In genomic region chr18:717003-717402, GRCh38 we compare ENCODE assay signal across 23 cellular contexts. TPM values are rescaled to one million over a fixed set of nuclear protein-coding genes. Genes with fewer than 3 reads are reported as not detected.
A peak's percentile ranks its signal among the peaks of the same experiment; 100 is the strongest.
DNase-seq lines count a peak whose midpoint lies in the region; ATAC-seq and TF ChIP-seq lines count a peak whose summit lies in the region.
"Had no signal": no experiment of that assay in that cellular context is flagged by ENCODE, and none has a peak within 500 bp of the region (broad histone marks: within the 10 kb centered on the region; RNA-seq: fewer than 3 reads in every experiment).

No MANE protein-coding gene starts in this region.

- WGBS in gastroesophageal sphincter (ENCODE audit: low coverage in 1 of 2), 2 donors, result 89 to 90% methylated on average over 4 of the region's 4 CpGs

- H3K9me3 ChIP-seq in gastroesophageal sphincter, result peaks cover 0 to 5% (median 0%) of the 10 kb centered on the region in 3 donors
- H3K9me3 ChIP-seq: SJCRH30 had no signal

- POLR2A ChIA-PET in activated CD8-positive, alpha-beta T cell treated with anti-CD3 and anti-CD28 coated beads for 36 hours (lab: Charles Lee), result interaction anchor here (1.0 kb wide), 1 partner anchor 11 kb away, joined by 4 read pairs; no protein-coding TSS in a partner anchor
- POLR2A ChIA-PET in activated CD8-positive, alpha-beta T cell treated with anti-CD3 and anti-CD28 coated beads, Interleukin-2, amount 10 ng/mL, durations not matched to agents 7 days and 5 days (lab: Charles Lee), result interaction anchor here (0.7 kb wide), 1 partner anchor 94 kb away, joined by 3 read pairs; no protein-coding TSS in a partner anchor

- no peak for ATAC-seq in activated CD8-positive, alpha-beta T cell treated with anti-CD3 and anti-CD28 coated beads for 36 hours
- ATAC-seq in activated CD8-positive, alpha-beta T cell treated with anti-CD3 and anti-CD28 coated beads, Interleukin-2, amount 10 ng/mL, durations not matched to agents 7 days and 5 days, result no peak
- no peak for ATAC-seq in stimulated activated naive CD8-positive, alpha-beta T cell treated with anti-CD3 and anti-CD28 coated beads, Interleukin-15, Interleukin-2, amounts not matched to agents 100 U/mL and 50 U/mL, for 24 hours
- ATAC-seq in central memory CD8-positive, alpha-beta T cell (replicated peaks; ENCODE audit: extremely low read depth, poor library complexity, severe bottlenecking), result no peak
- no peak for ATAC-seq in gastroesophageal sphincter
- ATAC-seq: GM23338, Right ventricle myocardium inferior had no signal

- peaks cover 37% of the 10 kb centered on the region for H3K4me1 Mint-ChIP-seq in activated CD8-positive, alpha-beta T cell treated with anti-CD3 and anti-CD28 coated beads for 36 hours (ENCODE audit: low read depth)
- H3K4me1 Mint-ChIP-seq in activated CD8-positive, alpha-beta T cell treated with anti-CD3 and anti-CD28 coated beads, Interleukin-2, amount 10 ng/mL, durations not matched to agents 7 days and 5 days (ENCODE audit: low read depth), result peaks cover 24% of the 10 kb centered on the region
- H3K4me1 Mint-ChIP-seq in stimulated activated naive CD8-positive, alpha-beta T cell treated with anti-CD3 and anti-CD28 coated beads, Interleukin-15, Interleukin-2, amounts not matched to agents 100 ng/mL and 50 ng/mL, for 24 hours (ENCODE audit: low read depth), result peaks cover 39% of the 10 kb centered on the region
- H3K4me1 Mint-ChIP-seq in central memory CD8-positive, alpha-beta T cell, result no peaks in the 10 kb centered on the region
- H3K4me1 Mint-ChIP-seq: GM23338 had no signal

- H3K4me1 ChIP-seq in gastroesophageal sphincter, result no peaks in the 10 kb centered on the region
- H3K4me1 ChIP-seq: BLaER1, SJCRH30 had no signal

- TF ChIP-seq EP300 in gastroesophageal sphincter (IDR thresholded peaks at IDR 0.05), result no peak

- H3K36me3 Mint-ChIP-seq in activated CD8-positive, alpha-beta T cell treated with anti-CD3 and anti-CD28 coated beads for 36 hours (ENCODE audit: low read depth), result peaks cover 21% of the 10 kb centered on the region
- H3K36me3 Mint-ChIP-seq in activated CD8-positive, alpha-beta T cell treated with anti-CD3 and anti-CD28 coated beads, Interleukin-2, amount 10 ng/mL, durations not matched to agents 7 days and 5 days (ENCODE audit: low read depth), result peaks cover 8% of the 10 kb centered on the region
- peaks cover 17% of the 10 kb centered on the region for H3K36me3 Mint-ChIP-seq in stimulated activated naive CD8-positive, alpha-beta T cell treated with anti-CD3 and anti-CD28 coated beads, Interleukin-15, Interleukin-2, amounts not matched to agents 100 ng/mL and 50 ng/mL, for 24 hours (ENCODE audit: low read depth)
- peaks cover 17% of the 10 kb centered on the region for H3K36me3 Mint-ChIP-seq in central memory CD8-positive, alpha-beta T cell (ENCODE audit: insufficient read depth)
- H3K36me3 Mint-ChIP-seq: CD4-positive, CD25-positive, alpha-beta regulatory T cell had no signal

- no peaks in the 10 kb centered on the region for H3K36me3 ChIP-seq in gastroesophageal sphincter
- H3K36me3 ChIP-seq: BLaER1, MG63 had no signal

- H3K9me3 Mint-ChIP-seq in activated CD8-positive, alpha-beta T cell treated with anti-CD3 and anti-CD28 coated beads for 36 hours, result peaks cover 1% of the 10 kb centered on the region
- no peaks in the 10 kb centered on the region for H3K9me3 Mint-ChIP-seq in activated CD8-positive, alpha-beta T cell treated with anti-CD3 and anti-CD28 coated beads, Interleukin-2, amount 10 ng/mL, durations not matched to agents 7 days and 5 days (ENCODE audit: insufficient read depth)
- no peaks in the 10 kb centered on the region for H3K9me3 Mint-ChIP-seq in stimulated activated naive CD8-positive, alpha-beta T cell treated with anti-CD3 and anti-CD28 coated beads, Interleukin-15, Interleukin-2, amounts not matched to agents 100 ng/mL and 50 ng/mL, for 24 hours
- H3K9me3 Mint-ChIP-seq in central memory CD8-positive, alpha-beta T cell, result no peaks in the 10 kb centered on the region
- H3K9me3 Mint-ChIP-seq: CD4-positive, CD25-positive, alpha-beta regulatory T cell had no signal

- TF ChIP-seq POLR2A in gastroesophageal sphincter (IDR thresholded peaks at IDR 0.05), result no peak

- H3K4me3 ChIP-seq in gastroesophageal sphincter, result no peak overlapping the region
- H3K4me3 ChIP-seq: BLaER1, GM23338, MG63, PC-9, SJCRH30 had no signal

- H3K27ac ChIP-seq in gastroesophageal sphincter, result no peak overlapping the region
- H3K27ac ChIP-seq: BLaER1, PC-9, SJCRH30 had no signal

- no peak for TF ChIP-seq CTCF in activated CD8-positive, alpha-beta T cell treated with anti-CD3 and anti-CD28 coated beads for 36 hours (IDR thresholded peaks at IDR 0.05)
- TF ChIP-seq CTCF in gastroesophageal sphincter (IDR thresholded peaks at IDR 0.05), result no peak

- H3K4me3 Mint-ChIP-seq in activated CD8-positive, alpha-beta T cell treated with anti-CD3 and anti-CD28 coated beads for 36 hours, result no peak overlapping the region
- no peak overlapping the region for H3K4me3 Mint-ChIP-seq in activated CD8-positive, alpha-beta T cell treated with anti-CD3 and anti-CD28 coated beads, Interleukin-2, amount 10 ng/mL, durations not matched to agents 7 days and 5 days
- H3K4me3 Mint-ChIP-seq in stimulated activated naive CD8-positive, alpha-beta T cell treated with anti-CD3 and anti-CD28 coated beads, Interleukin-15, Interleukin-2, amounts not matched to agents 100 ng/mL and 50 ng/mL, for 24 hours, result peak overlapping the region; percentile 36
- no peak overlapping the region for H3K4me3 Mint-ChIP-seq in central memory CD8-positive, alpha-beta T cell
- H3K4me3 Mint-ChIP-seq: CD4-positive, CD25-positive, alpha-beta regulatory T cell; GM23338; H9 had no signal

- H3K27ac Mint-ChIP-seq in activated CD8-positive, alpha-beta T cell treated with anti-CD3 and anti-CD28 coated beads for 36 hours, result peak overlapping the region; percentile 89
- H3K27ac Mint-ChIP-seq in activated CD8-positive, alpha-beta T cell treated with anti-CD3 and anti-CD28 coated beads, Interleukin-2, amount 10 ng/mL, durations not matched to agents 7 days and 5 days, result no peak overlapping the region
- peak overlapping the region; percentile 91 for H3K27ac Mint-ChIP-seq in stimulated activated naive CD8-positive, alpha-beta T cell treated with anti-CD3 and anti-CD28 coated beads, Interleukin-15, Interleukin-2, amounts not matched to agents 100 ng/mL and 50 ng/mL, for 24 hours
- H3K27ac Mint-ChIP-seq in central memory CD8-positive, alpha-beta T cell (ENCODE audit: low read depth), result peak overlapping the region; percentile 12
- H3K27ac Mint-ChIP-seq: CD4-positive, CD25-positive, alpha-beta regulatory T cell; GM23338; H9 had no signal

- H3K27me3 Mint-ChIP-seq in activated CD8-positive, alpha-beta T cell treated with anti-CD3 and anti-CD28 coated beads for 36 hours, result no peaks in the 10 kb centered on the region
- no peaks in the 10 kb centered on the region for H3K27me3 Mint-ChIP-seq in activated CD8-positive, alpha-beta T cell treated with anti-CD3 and anti-CD28 coated beads, Interleukin-2, amount 10 ng/mL, durations not matched to agents 7 days and 5 days (ENCODE audit: low read depth)
- H3K27me3 Mint-ChIP-seq in stimulated activated naive CD8-positive, alpha-beta T cell treated with anti-CD3 and anti-CD28 coated beads, Interleukin-15, Interleukin-2, amounts not matched to agents 100 ng/mL and 50 ng/mL, for 24 hours, result no peaks in the 10 kb centered on the region
- H3K27me3 Mint-ChIP-seq in central memory CD8-positive, alpha-beta T cell, result no peaks in the 10 kb centered on the region

- no peak for DNase-seq in activated CD8-positive, alpha-beta T cell treated with anti-CD3 and anti-CD28 coated beads for 36 hours
- no peak for DNase-seq in activated CD8-positive, alpha-beta T cell treated with anti-CD3 and anti-CD28 coated beads, Interleukin-2, amount 10 ng/mL, durations not matched to agents 7 days and 5 days
- DNase-seq in stimulated activated naive CD8-positive, alpha-beta T cell treated with anti-CD3 and anti-CD28 coated beads, Interleukin-15, Interleukin-2, amounts not matched to agents 100 U/mL and 50 U/mL, for 24 hours, result no peak
- DNase-seq in central memory CD8-positive, alpha-beta T cell (ENCODE audit: low spot score in 2 of 2), result no peak
- DNase-seq in NCI-H524 treated with DMSO at 0.1 percent for 48 hours (lab: John Stamatoyannopoulos, UW), result no peak
- DNase-seq in AG20443 (ENCODE audit: low spot score), result no peak
- DNase-seq: 8988T; H9; KG1; MG63; NCI-H2029; NCI-H446; NCI-H526; NCI-H82; NK-92 treated with Interleukin-12 subunit alpha and Interleukin-12 subunit beta, amount 100 ng/mL, for 24 hours; PC-9; SJCRH30 had no signal

- intact Hi-C loops in activated CD8-positive, alpha-beta T cell treated with anti-CD3 and anti-CD28 coated beads for 36 hours (cut with micrococcal nuclease), result loop anchor here (5.0 to 10.0 kb wide), 2 partner anchors 95 to 118 kb away; partner anchors contain the start of gene YES1

- no peaks in the 10 kb centered on the region for H3K27me3 ChIP-seq in gastroesophageal sphincter
- H3K27me3 ChIP-seq: MG63, SJCRH30 had no signal

- CTCF ChIA-PET in activated CD8-positive, alpha-beta T cell treated with anti-CD3 and anti-CD28 coated beads for 36 hours (lab: Charles Lee), result interaction anchor here (0.9 to 5.3 kb wide), 5 partner anchors 9 to 148 kb away, joined by 3 to 32 read pairs (median 6); no protein-coding TSS in a partner anchor
- CTCF ChIA-PET in activated CD8-positive, alpha-beta T cell treated with anti-CD3 and anti-CD28 coated beads, Interleukin-2, amount 10 ng/mL, durations not matched to agents 7 days and 5 days (lab: Charles Lee), result interaction anchor here (0.6 to 4.2 kb wide), 6 partner anchors 23 to 248 kb away, joined by 3 to 39 read pairs (median 8); no protein-coding TSS in a partner anchor

RNA-seq across cellular contexts. Expression of gene ENOSF1, which starts 4.6 kb away (rescaled TPM):
- total RNA-seq in activated CD8-positive, alpha-beta T cell treated with anti-CD3 and anti-CD28 coated beads for 36 hours, result 100 to 1,000 TPM; 113 to 114 TPM
- total RNA-seq in activated CD8-positive, alpha-beta T cell treated with anti-CD3 and anti-CD28 coated beads, Interleukin-2, amount 10 ng/mL, durations not matched to agents 7 days and 5 days, result 10 to 100 TPM; 66.0 to 74.1 TPM
- 10 to 100 TPM; 16.2 to 80.2 (median 37.1) TPM for total RNA-seq in gastroesophageal sphincter

RNA-seq across cellular contexts. Expression of gene TYMS, which starts 59.5 kb away (rescaled TPM):
- 100 to 1,000 TPM; 324 to 329 TPM for total RNA-seq in activated CD8-positive, alpha-beta T cell treated with anti-CD3 and anti-CD28 coated beads for 36 hours
- total RNA-seq in activated CD8-positive, alpha-beta T cell treated with anti-CD3 and anti-CD28 coated beads, Interleukin-2, amount 10 ng/mL, durations not matched to agents 7 days and 5 days, result 100 to 1,000 TPM; 502 to 505 TPM
- total RNA-seq in gastroesophageal sphincter, result 1 to 10 TPM; 1.1 to 6.1 (median 3.6) TPM

Comparison
In these comparisons a context has a peak if more than half of its experiments do, and no peak if none do; other contexts are left out.
1. RNA of gene TYMS, which starts 59.5 kb away (total RNA-seq): 502 to 505 TPM in activated CD8-positive, alpha-beta T cell treated with anti-CD3 and anti-CD28 coated beads, Interleukin-2, amount 10 ng/mL, durations not matched to agents 7 days and 5 days and 324 to 329 TPM in activated CD8-positive, alpha-beta T cell treated with anti-CD3 and anti-CD28 coated beads for 36 hours; 1.1 to 6.1 TPM in gastroesophageal sphincter; every median in the first group is over 10 times any median in the second.